21 cellular contexts compared by ENCODE assay signal in the genomic region with DNA sequence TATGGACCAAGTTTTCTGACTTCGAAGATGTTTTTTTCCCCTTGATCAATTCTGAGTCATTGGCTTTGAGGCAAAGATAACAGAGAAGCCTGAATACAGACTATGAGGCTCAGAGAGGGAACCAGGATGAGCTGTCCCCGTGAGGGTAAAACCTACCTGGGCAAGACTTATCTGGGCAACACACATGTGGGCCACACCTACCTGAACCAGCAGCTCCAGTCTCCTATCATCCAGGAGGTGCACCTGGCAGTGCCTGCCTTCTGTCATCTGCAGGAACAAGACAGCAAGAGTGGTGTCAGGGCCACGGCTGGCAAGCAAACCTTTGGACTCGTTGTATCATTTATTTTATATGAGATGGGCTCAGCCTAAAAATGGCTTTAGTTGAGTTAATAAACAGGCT.
"Had no signal": no experiment of that assay in that cellular context is flagged by ENCODE, and none has a peak within 500 bp of the region (broad histone marks: within the 10 kb centered on the region; RNA-seq: fewer than 3 reads in every experiment).

No MANE protein-coding gene starts in this region.

- H3K4me1 ChIP-seq: gastroesophageal sphincter, neural progenitor cell, parathyroid adenoma, right lobe of liver, thyroid gland had no signal

- H3K27me3 ChIP-seq: gastroesophageal sphincter, heart left ventricle, hepatocyte, neural progenitor cell, right lobe of liver, thyroid gland had no signal

- H3K4me3 ChIP-seq: gastroesophageal sphincter, heart left ventricle, hepatocyte, lung, neural progenitor cell, right lobe of liver, smooth muscle cell, thyroid gland had no signal

- ATAC-seq: gastroesophageal sphincter; heart left ventricle; left cardiac atrium; left ventricle myocardium superior; naive thymus-derived CD4-positive, alpha-beta T cell; right lobe of liver; stimulated activated naive CD8-positive, alpha-beta T cell treated with anti-CD3 and anti-CD28 coated beads, Interleukin-15, amount 100 ng/mL, for 72 hours had no signal

- H3K36me3 ChIP-seq: gastroesophageal sphincter, neural progenitor cell, right lobe of liver, thyroid gland had no signal

- H3K9me3 ChIP-seq: gastroesophageal sphincter, heart left ventricle, right lobe of liver, thyroid gland had no signal

- DNase-seq: caudate nucleus; cerebellar nuclear complex; effector memory CD4-positive, alpha-beta T cell; heart left ventricle; left cardiac atrium; left ventricle myocardium superior; naive thymus-derived CD4-positive, alpha-beta T cell; right lobe of liver; stimulated activated CD4-positive, alpha-beta T cell treated with anti-CD3 and anti-CD28 coated beads, Interleukin-12 subunit alpha, Interleukin-12 subunit beta, amount 100 ng/mL, for 4 hours; stimulated activated CD4-positive, alpha-beta T cell treated with anti-CD3 and anti-CD28 coated beads, Interleukin-1b, Interleukin-23, amount 100 ng/mL, for 48 hours; stimulated activated CD4-positive, alpha-beta T cell treated with anti-CD3 and anti-CD28 coated beads, Interleukin-4, amount 100 ng/mL, for 1 hour; stimulated activated CD8-positive, alpha-beta memory T cell treated with anti-CD3 and anti-CD28 coated beads, Interleukin-4, amount 100 ng/mL, for 48 hours; stimulated activated naive CD4-positive, alpha-beta T cell; stimulated activated naive CD8-positive, alpha-beta T cell treated with anti-CD3 and anti-CD28 coated beads, Interleukin-15, amount 100 ng/mL, for 72 hours; thyroid gland had no signal

- H3K27ac ChIP-seq: gastroesophageal sphincter, heart left ventricle, hepatocyte, neural progenitor cell, parathyroid adenoma, right lobe of liver, thyroid gland had no signal
